ENCODE assay signal across 9 cellular contexts in genomic region chr3:107855710-107856109, GRCh38.
DNase-seq lines count a peak whose midpoint lies in the region; ATAC-seq and TF ChIP-seq lines count a peak whose summit lies in the region.
"Had no signal": no experiment of that assay in that cellular context is flagged by ENCODE, and none has a peak within 500 bp of the region (broad histone marks: within the 10 kb centered on the region; RNA-seq: fewer than 3 reads in every experiment).

No MANE protein-coding gene starts in this region.

- peaks cover 3 to 7% of the 10 kb centered on the region in 2 donors for H3K27me3 Mint-ChIP-seq in natural killer cell treated with Interleukin-12 subunit alpha and Interleukin-12 subunit beta and Interleukin-15 and Interleukin-18, amount 100 ng/mL, for 72 hours
- H3K27me3 Mint-ChIP-seq in activated CD4-positive, alpha-beta T cell treated with anti-CD3 and anti-CD28 coated beads, Interleukin-2, amount 10 ng/mL, durations not matched to agents 7 days and 5 days: no peaks in the 10 kb centered on the region
- H3K27me3 Mint-ChIP-seq in Calu3 (ENCODE audit: unreplicated experiment): peaks cover 8% of the 10 kb centered on the region

- H3K4me1 Mint-ChIP-seq in natural killer cell treated with Interleukin-12 subunit alpha and Interleukin-12 subunit beta and Interleukin-15 and Interleukin-18, amount 100 ng/mL, for 72 hours (ENCODE audit: low read depth in 2 of 2): peaks cover 0 to 3% of the 10 kb centered on the region in 2 donors
- no peaks in the 10 kb centered on the region for H3K4me1 Mint-ChIP-seq in activated CD4-positive, alpha-beta T cell treated with anti-CD3 and anti-CD28 coated beads, Interleukin-2, amount 10 ng/mL, durations not matched to agents 7 days and 5 days
- H3K4me1 Mint-ChIP-seq in Calu3 (ENCODE audit: low read depth, unreplicated experiment): no peaks in the 10 kb centered on the region

- H3K9ac ChIP-seq in SK-N-MC (ENCODE audit: insufficient read length): no peak overlapping the region

- POLR2A ChIA-PET in activated CD4-positive, alpha-beta T cell treated with anti-CD3 and anti-CD28 coated beads, Interleukin-2, amount 10 ng/mL, durations not matched to agents 7 days and 5 days (lab: Charles Lee): no interaction called here

- peak; percentile 19 for TF ChIP-seq CTCF in GM12865 (IDR thresholded peaks at IDR 0.05; ENCODE audit: insufficient read depth, low read depth, low read length, missing control alignments)
- TF ChIP-seq CTCF in Calu3 (IDR thresholded peaks at IDR 0.05; ENCODE audit: unreplicated experiment): no peak

- no peaks in the 10 kb centered on the region for H3K36me3 ChIP-seq in SK-N-MC (ENCODE audit: insufficient read depth, low read length)

- no peak overlapping the region for H3K4me3 Mint-ChIP-seq in natural killer cell treated with Interleukin-12 subunit alpha and Interleukin-12 subunit beta and Interleukin-15 and Interleukin-18, amount 100 ng/mL, for 72 hours
- no peak overlapping the region for H3K4me3 Mint-ChIP-seq in activated CD4-positive, alpha-beta T cell treated with anti-CD3 and anti-CD28 coated beads, Interleukin-2, amount 10 ng/mL, durations not matched to agents 7 days and 5 days
- H3K4me3 Mint-ChIP-seq in Calu3 (ENCODE audit: low read depth, unreplicated experiment): no peak overlapping the region
- H3K4me3 Mint-ChIP-seq: dendritic cell treated with granulocyte-macrophage colony-stimulating factor and Interleukin-4, amounts not matched to agents 40 ng/mL and 50 ng/mL, for 4 days had no signal

- intact Hi-C loops in Calu3 (cut with micrococcal nuclease; ENCODE audit: unreplicated experiment): no loop called here

- H3K9me3 ChIP-seq in SK-N-MC (ENCODE audit: low read depth, low read length): no peaks in the 10 kb centered on the region

- no peaks in the 10 kb centered on the region for H3K36me3 Mint-ChIP-seq in natural killer cell treated with Interleukin-12 subunit alpha and Interleukin-12 subunit beta and Interleukin-15 and Interleukin-18, amount 100 ng/mL, for 72 hours
- H3K36me3 Mint-ChIP-seq in activated CD4-positive, alpha-beta T cell treated with anti-CD3 and anti-CD28 coated beads, Interleukin-2, amount 10 ng/mL, durations not matched to agents 7 days and 5 days (ENCODE audit: low read depth): no peaks in the 10 kb centered on the region
- H3K36me3 Mint-ChIP-seq in Calu3 (ENCODE audit: insufficient read depth, unreplicated experiment): no peaks in the 10 kb centered on the region

- no TSS peak for BruUV-seq in Calu3 (replicated peaks; lab: Mats Ljungman, UMichigan)

- H3K4me3 ChIP-seq in GM12865 (ENCODE audit: low read depth, low read length): no peak overlapping the region
- no peak overlapping the region for H3K4me3 ChIP-seq in SK-N-MC

- H3K27ac ChIP-seq in SK-N-MC: no peak overlapping the region

- ATAC-seq in HG03432 (IDR thresholded peaks at IDR 0.05; ENCODE audit: unreplicated experiment): peak; percentile 86
- ATAC-seq in natural killer cell treated with Interleukin-12 subunit alpha and Interleukin-12 subunit beta and Interleukin-15 and Interleukin-18, amount 100 ng/mL, for 72 hours: no peak

- peak; percentile 44 for DNase-seq in GM12865 (ENCODE audit: low read depth)
- peak; percentile 12 for DNase-seq in SK-N-MC (ENCODE audit: low read depth, low spot score)
- DNase-seq in left kidney (ENCODE audit: low read depth, low spot score): peak; percentile 53
- DNase-seq in cortex of kidney (lab: John Stamatoyannopoulos, UW): no peak
- DNase-seq in natural killer cell treated with Interleukin-12 subunit alpha and Interleukin-12 subunit beta and Interleukin-15 and Interleukin-18, amount 100 ng/mL, for 72 hours (ENCODE audit: low spot score): no peak
- DNase-seq in activated CD4-positive, alpha-beta T cell treated with anti-CD3 and anti-CD28 coated beads, Interleukin-2, amount 10 ng/mL, durations not matched to agents 7 days and 5 days: no peak
- no peak for DNase-seq in Calu3

- CTCF ChIA-PET in activated CD4-positive, alpha-beta T cell treated with anti-CD3 and anti-CD28 coated beads, Interleukin-2, amount 10 ng/mL, durations not matched to agents 7 days and 5 days (lab: Charles Lee): interaction anchor here (1.0 kb wide), 1 partner anchor 20 kb away, joined by 3 read pairs; no protein-coding TSS in a partner anchor
- CTCF ChIA-PET in Calu3 (lab: Charles Lee): no interaction called here

- no peak overlapping the region for H3K27ac Mint-ChIP-seq in natural killer cell treated with Interleukin-12 subunit alpha and Interleukin-12 subunit beta and Interleukin-15 and Interleukin-18, amount 100 ng/mL, for 72 hours
- H3K27ac Mint-ChIP-seq in activated CD4-positive, alpha-beta T cell treated with anti-CD3 and anti-CD28 coated beads, Interleukin-2, amount 10 ng/mL, durations not matched to agents 7 days and 5 days: no peak overlapping the region
- H3K27ac Mint-ChIP-seq in Calu3 (ENCODE audit: unreplicated experiment): no peak overlapping the region
- H3K27ac Mint-ChIP-seq: dendritic cell treated with granulocyte-macrophage colony-stimulating factor and Interleukin-4, amounts not matched to agents 40 ng/mL and 50 ng/mL, for 4 days had no signal

- no peaks in the 10 kb centered on the region for H3K9me3 Mint-ChIP-seq in natural killer cell treated with Interleukin-12 subunit alpha and Interleukin-12 subunit beta and Interleukin-15 and Interleukin-18, amount 100 ng/mL, for 72 hours
- no peaks in the 10 kb centered on the region for H3K9me3 Mint-ChIP-seq in activated CD4-positive, alpha-beta T cell treated with anti-CD3 and anti-CD28 coated beads, Interleukin-2, amount 10 ng/mL, durations not matched to agents 7 days and 5 days
- no peaks in the 10 kb centered on the region for H3K9me3 Mint-ChIP-seq in Calu3 (ENCODE audit: low read depth, unreplicated experiment)

Comparison
In these comparisons a context has a peak if more than half of its experiments do, and no peak if none do; other contexts are left out.
1. DNase-seq: peak in GM12865 (single experiment), SK-N-MC (single experiment) and left kidney (single experiment); none in cortex of kidney (single experiment), natural killer cell treated with Interleukin-12 subunit alpha and Interleukin-12 subunit beta and Interleukin-15 and Interleukin-18, amount 100 ng/mL, for 72 hours (single experiment), activated CD4-positive, alpha-beta T cell treated with anti-CD3 and anti-CD28 coated beads, Interleukin-2, amount 10 ng/mL, durations not matched to agents 7 days and 5 days (single experiment) and Calu3 (single experiment).